ENCODE assay signal across 19 cellular contexts in the genomic region with DNA sequence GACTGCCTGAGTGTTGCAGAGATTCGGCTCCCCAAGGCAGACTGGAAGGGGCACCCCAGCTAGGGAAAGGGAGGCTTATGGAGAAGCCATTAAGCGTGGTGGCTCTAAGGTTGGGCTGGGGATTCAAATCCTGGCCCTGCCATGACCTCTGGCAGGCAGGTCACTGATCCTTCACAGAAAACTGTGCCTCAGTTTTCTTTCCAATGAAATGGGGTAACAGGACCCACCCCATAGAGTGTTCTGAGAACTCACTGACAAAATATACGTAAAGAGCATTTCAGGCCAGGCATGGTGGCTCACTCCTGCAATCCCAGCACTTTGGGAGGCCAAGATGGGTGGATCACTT. TPM values are rescaled to one million over a fixed set of nuclear protein-coding genes. Genes with fewer than 3 reads are reported as not detected.
DNase-seq lines count a peak whose midpoint lies in the region; ATAC-seq and TF ChIP-seq lines count a peak whose summit lies in the region.
"Had no signal": no experiment of that assay in that cellular context is flagged by ENCODE, and none has a peak within 500 bp of the region (broad histone marks: within the 10 kb centered on the region; RNA-seq: fewer than 3 reads in every experiment).

No MANE protein-coding gene starts in this region.

- TF ChIP-seq CTCF in Panc1 (IDR thresholded peaks at IDR 0.05) (no peak), esophagus squamous epithelium (IDR thresholded peaks at IDR 0.05) (no peak)

- H3K9ac ChIP-seq in mucosa of rectum (ENCODE audit: low read depth in 1 of 2, low read length in 2 of 2) = peak overlapping the region; percentile 26 to 50

- H3K36me3 ChIP-seq in Panc1 (ENCODE audit: control insufficient read depth, insufficient read depth, low read length) (no peaks in the 10 kb centered on the region), esophagus squamous epithelium (peaks cover 0 to 12% (median 0%) of the 10 kb centered on the region in 3 donors), mucosa of rectum (ENCODE audit: control insufficient read depth in 2 of 2, insufficient read depth in 2 of 2, low read length in 2 of 2) (peaks cover 2 to 5% of the 10 kb centered on the region in 2 donors), thymus (ENCODE audit: control insufficient read depth, insufficient read depth) (peaks cover 10% of the 10 kb centered on the region)
- H3K36me3 ChIP-seq in effector memory CD4-positive, alpha-beta T cell (ENCODE audit: control insufficient read depth, insufficient read depth, low read length) = no peaks in the 10 kb centered on the region

- H3K4me3 Mint-ChIP-seq in activated T-helper 1 cell treated with anti-CD3 and anti-CD28 coated beads, Interleukin-12 subunit alpha, Interleukin-12 subunit beta, Interleukin-2, Interleukin-4 antibody, amounts not matched to agents 30 ng/mL and 10 ng/mL and 1 ng/mL, durations not matched to agents 14 hours and 24 hours and 36 hours = no peak overlapping the region
- H3K4me3 Mint-ChIP-seq: activated T-helper 17 cell treated with anti-CD3 and anti-CD28 coated beads, Interleukin-2, amount 50 U/mL, for 72 hours; T-helper 2 cell treated with Interferon-gamma antibody and Interleukin-4, amounts not matched to agents 5 μg/mL and 100 μg/mL, for 36 hours had no signal

- no peak for ATAC-seq in Panc1
- ATAC-seq: activated T-helper 17 cell treated with anti-CD3 and anti-CD28 coated beads, Interleukin-2, amount 50 U/mL, for 72 hours; naive thymus-derived CD4-positive, alpha-beta T cell had no signal

- H3K9me3 ChIP-seq in Panc1 (ENCODE audit: control insufficient read depth, insufficient read depth, low read depth, low read length) (no peaks in the 10 kb centered on the region), esophagus squamous epithelium (no peaks in the 10 kb centered on the region), mucosa of rectum (ENCODE audit: control insufficient read depth in 2 of 2, low read length in 2 of 2) (no peaks in the 10 kb centered on the region), thymus (ENCODE audit: control insufficient read depth) (no peaks in the 10 kb centered on the region)
- no peaks in the 10 kb centered on the region for H3K9me3 ChIP-seq in effector memory CD4-positive, alpha-beta T cell (ENCODE audit: control insufficient read depth, low read length)
- H3K9me3 ChIP-seq: spleen, tibial artery had no signal

- whole genome bisulfite sequencing in esophagus squamous epithelium, 2 donors = 80 to 100% methylated on average over 1 to 2 of the region's 3 CpGs
- WGBS in thymus = 98% methylated on average over 3 of the region's 3 CpGs

- H3K9me3 Mint-ChIP-seq in activated T-helper 1 cell treated with anti-CD3 and anti-CD28 coated beads, Interleukin-12 subunit alpha, Interleukin-12 subunit beta, Interleukin-2, Interleukin-4 antibody, amounts not matched to agents 30 ng/mL and 10 ng/mL and 1 ng/mL, durations not matched to agents 14 hours and 24 hours and 36 hours = no peaks in the 10 kb centered on the region
- H3K9me3 Mint-ChIP-seq: activated T-helper 17 cell treated with anti-CD3 and anti-CD28 coated beads, Interleukin-2, amount 50 U/mL, for 72 hours; CD8-positive, alpha-beta memory T cell; T-helper 2 cell treated with Interferon-gamma antibody and Interleukin-4, amounts not matched to agents 5 μg/mL and 100 μg/mL, for 36 hours had no signal

- CTCF ChIA-PET in Panc1 (lab: Charles Lee) = interaction anchor here (0.6 kb wide), 1 partner anchor 10 kb away, joined by 3 read pairs; no protein-coding TSS in a partner anchor

- no peaks in the 10 kb centered on the region for H3K27me3 ChIP-seq in Panc1 (ENCODE audit: control insufficient read depth, insufficient read depth, low read length)
- no peaks in the 10 kb centered on the region for H3K27me3 ChIP-seq in esophagus squamous epithelium
- no peaks in the 10 kb centered on the region for H3K27me3 ChIP-seq in mucosa of rectum (ENCODE audit: control insufficient read depth in 2 of 2, insufficient read depth in 2 of 2, low read length in 2 of 2)
- no peaks in the 10 kb centered on the region for H3K27me3 ChIP-seq in thymus (ENCODE audit: control insufficient read depth, insufficient read depth)
- no peaks in the 10 kb centered on the region for H3K27me3 ChIP-seq in effector memory CD4-positive, alpha-beta T cell (replicated peaks; ENCODE audit: control insufficient read depth, insufficient read depth, low read length, poor library complexity, severe bottlenecking)
- H3K27me3 ChIP-seq: tibial artery had no signal

- DNase-seq in Panc1 (ENCODE audit: low read depth, low spot score) (no peak), esophagus squamous epithelium (lab: John Stamatoyannopoulos, UW) (no peak), NOMO-1 treated with dmso at 0.1 percent for 144 hours (lab: John Stamatoyannopoulos, UW; ENCODE audit: unreplicated experiment) (no peak), COLO829 (ENCODE audit: low spot score) (no peak)
- DNase-seq in activated T-helper 1 cell treated with anti-CD3 and anti-CD28 coated beads, Interleukin-12 subunit alpha, Interleukin-12 subunit beta, Interleukin-2, Interleukin-4 antibody, amounts not matched to agents 30 ng/mL and 10 ng/mL and 1 ng/mL, durations not matched to agents 14 hours and 24 hours and 36 hours (ENCODE audit: low spot score) = no peak
- DNase-seq in effector memory CD4-positive, alpha-beta T cell = no peak
- DNase-seq: activated CD4-positive, CD25-positive, alpha-beta regulatory T cell treated with anti-CD3 and anti-CD28 coated beads, Interleukin-2, amount 50 U/mL, for 72 hours; CD8-positive, alpha-beta memory T cell; central memory CD4-positive, alpha-beta T cell; naive thymus-derived CD4-positive, alpha-beta T cell; NCI-H2171; NCI-H748 treated with DMSO at 0.1 percent for 48 hours; PC-3; tibial artery had no signal

- H3K27ac Mint-ChIP-seq in activated T-helper 1 cell treated with anti-CD3 and anti-CD28 coated beads, Interleukin-12 subunit alpha, Interleukin-12 subunit beta, Interleukin-2, Interleukin-4 antibody, amounts not matched to agents 30 ng/mL and 10 ng/mL and 1 ng/mL, durations not matched to agents 14 hours and 24 hours and 36 hours = no peak overlapping the region
- H3K27ac Mint-ChIP-seq: activated T-helper 17 cell treated with anti-CD3 and anti-CD28 coated beads, Interleukin-2, amount 50 U/mL, for 72 hours; naive thymus-derived CD4-positive, alpha-beta T cell; T-helper 2 cell treated with Interferon-gamma antibody and Interleukin-4, amounts not matched to agents 5 μg/mL and 100 μg/mL, for 36 hours had no signal

- peaks cover 12% of the 10 kb centered on the region for H3K4me1 Mint-ChIP-seq in activated T-helper 1 cell treated with anti-CD3 and anti-CD28 coated beads, Interleukin-12 subunit alpha, Interleukin-12 subunit beta, Interleukin-2, Interleukin-4 antibody, amounts not matched to agents 30 ng/mL and 10 ng/mL and 1 ng/mL, durations not matched to agents 14 hours and 24 hours and 36 hours (ENCODE audit: low read depth)

- H3K27me3 Mint-ChIP-seq in activated T-helper 1 cell treated with anti-CD3 and anti-CD28 coated beads, Interleukin-12 subunit alpha, Interleukin-12 subunit beta, Interleukin-2, Interleukin-4 antibody, amounts not matched to agents 30 ng/mL and 10 ng/mL and 1 ng/mL, durations not matched to agents 14 hours and 24 hours and 36 hours (ENCODE audit: insufficient read depth) = peaks cover 4% of the 10 kb centered on the region
- H3K27me3 Mint-ChIP-seq: activated T-helper 17 cell treated with anti-CD3 and anti-CD28 coated beads, Interleukin-2, amount 50 U/mL, for 72 hours had no signal

- H3K27ac ChIP-seq in Panc1 (ENCODE audit: low read length) (peak overlapping the region; percentile 54; the same call in 1 of the 2 replicates), esophagus squamous epithelium (peak overlapping the region in 3 of 4 donors; percentile 64 to 76 (median 68)), mucosa of rectum (ENCODE audit: low read depth in 2 of 2, low read length in 2 of 2) (peak overlapping the region; percentile 72 to 78), thymus (ENCODE audit: low read depth) (peak overlapping the region; percentile 36)
- no peak overlapping the region for H3K27ac ChIP-seq in effector memory CD4-positive, alpha-beta T cell (ENCODE audit: insufficient read depth, low read length, poor library complexity, severe bottlenecking)

- H3K36me3 Mint-ChIP-seq in activated T-helper 1 cell treated with anti-CD3 and anti-CD28 coated beads, Interleukin-12 subunit alpha, Interleukin-12 subunit beta, Interleukin-2, Interleukin-4 antibody, amounts not matched to agents 30 ng/mL and 10 ng/mL and 1 ng/mL, durations not matched to agents 14 hours and 24 hours and 36 hours (ENCODE audit: low read depth) = no peaks in the 10 kb centered on the region

- H3K4me3 ChIP-seq in Panc1 (ENCODE audit: low read depth in 2 of 2, low read length in 2 of 2) (no peak overlapping the region), esophagus squamous epithelium (no peak overlapping the region), mucosa of rectum (ENCODE audit: low read length in 2 of 2) (peak overlapping the region; percentile 46 to 59), thymus (ENCODE audit: low read length) (no peak overlapping the region)
- H3K4me3 ChIP-seq in effector memory CD4-positive, alpha-beta T cell (ENCODE audit: insufficient read depth, low read depth, low read length, poor library complexity, severe bottlenecking) = no peak overlapping the region
- H3K4me3 ChIP-seq: spleen, tibial artery had no signal

- intact Hi-C loops in Panc1 (cut with micrococcal nuclease; ENCODE audit: unreplicated experiment) = loop anchor here (10.0 kb wide), 1 partner anchor 221 kb away; no protein-coding TSS in a partner anchor
- intact Hi-C loops in esophagus squamous epithelium (cut with DNase I) = no loop called here
- intact Hi-C loops in activated T-helper 1 cell treated with anti-CD3 and anti-CD28 coated beads, Interleukin-12 subunit alpha, Interleukin-12 subunit beta, Interleukin-2, Interleukin-4 antibody, amounts not matched to agents 30 ng/mL and 10 ng/mL and 1 ng/mL, durations not matched to agents 14 hours and 24 hours and 36 hours (cut with micrococcal nuclease) = loop anchor here (2.0 to 5.0 kb wide), 2 partner anchors 59 to 167 kb away; a partner anchor contains a TSS

- in situ Hi-C loops in Panc1 (cut with HindIII; ENCODE audit: low pct_unique_long_range_greater_than_20kb, low sequenced_read_pairs) = no loop called here

- no TSS peak for BruUV-seq in Panc1 (replicated peaks; lab: Mats Ljungman, UMichigan)

- H3K4me1 ChIP-seq in Panc1 (ENCODE audit: control insufficient read depth, insufficient read depth, low read length) (peaks cover 31% of the 10 kb centered on the region), esophagus squamous epithelium (peaks cover 0 to 56% (median 31%) of the 10 kb centered on the region in 3 donors), mucosa of rectum (ENCODE audit: control insufficient read depth in 2 of 2, insufficient read depth in 2 of 2, low read length in 2 of 2) (peaks cover 49 to 55% of the 10 kb centered on the region in 2 donors), thymus (ENCODE audit: control insufficient read depth, insufficient read depth, low read length) (peaks cover 7% of the 10 kb centered on the region)
- peaks cover 12% of the 10 kb centered on the region for H3K4me1 ChIP-seq in effector memory CD4-positive, alpha-beta T cell (ENCODE audit: control insufficient read depth, insufficient read depth, low read length, poor library complexity, severe bottlenecking)

- no peak for TF ChIP-seq POLR2A in esophagus squamous epithelium (IDR thresholded peaks at IDR 0.05)

- POLR2A ChIA-PET in Panc1 (lab: Charles Lee) = no interaction called here

RNA-seq across cellular contexts. Expression of a gene that starts 34.6 kb away (rescaled TPM):
- not detected for total RNA-seq in Panc1 (2021; ENCODE audit: unreplicated experiment)
- not detected for polyA plus RNA-seq in Panc1 (2012; ENCODE audit: insufficient read length)
- total RNA-seq in esophagus squamous epithelium = 10 to 100 TPM in 3 of 4 donors, 1 to 10 TPM in 1; 8.3 to 15.3 (median 11.9) TPM
- 12.9 TPM for polyA plus RNA-seq in thymus
- not detected in 2 replicates for total RNA-seq in activated T-helper 1 cell treated with anti-CD3 and anti-CD28 coated beads, Interleukin-12 subunit alpha, Interleukin-12 subunit beta, Interleukin-2, Interleukin-4 antibody, amounts not matched to agents 30 ng/mL and 10 ng/mL and 1 ng/mL, durations not matched to agents 14 hours and 24 hours and 36 hours
- total RNA-seq: activated T-helper 17 cell treated with anti-CD3 and anti-CD28 coated beads, Interleukin-2, amount 50 U/mL, for 72 hours; CD8-positive, alpha-beta memory T cell had no signal
- polyA plus RNA-seq: CD8-positive, alpha-beta memory T cell; naive thymus-derived CD4-positive, alpha-beta T cell had no signal

Comparison
In these comparisons a context has a peak if more than half of its experiments do, and no peak if none do; other contexts are left out.
1. H3K4me3 ChIP-seq: peak in mucosa of rectum (2 of 2); none in Panc1 (0 of 2), esophagus squamous epithelium (0 of 4), thymus (single experiment) and effector memory CD4-positive, alpha-beta T cell (single experiment).